23 cellular contexts compared by ENCODE assay signal in genomic region chr17:72713701-72714100, GRCh38.
DNase-seq lines count a peak whose midpoint lies in the region; ATAC-seq, FAIRE-seq and TF ChIP-seq lines count a peak whose summit lies in the region.
"Had no signal": no experiment of that assay in that cellular context is flagged by ENCODE, and none has a peak within 500 bp of the region (broad histone marks: within the 10 kb centered on the region; RNA-seq: fewer than 3 reads in every experiment).

No MANE protein-coding gene starts in this region.

- no peak for DNase-seq in activated naive CD4-positive, alpha-beta T cell treated with anti-CD3 and anti-CD28 coated beads, Interleukin-2, amount 10 ng/mL, durations not matched to agents 7 days and 5 days
- DNase-seq in activated naive CD4-positive, alpha-beta T cell treated with Interleukin-2 at 50 U/mL for 16 hours, result no peak
- DNase-seq in natural killer cell treated with Interleukin-12 subunit alpha and Interleukin-12 subunit beta and Interleukin-15 and Interleukin-18, amount 100 ng/mL, for 72 hours (ENCODE audit: low spot score), result peak; percentile 6
- DNase-seq in natural killer cell, result no peak
- no peak for DNase-seq in GM12878 (ENCODE audit: low read depth, low spot score)
- peak; percentile 16 for DNase-seq in posterior vena cava (ENCODE audit: low spot score)
- no peak for DNase-seq in activated CD8-positive, alpha-beta T cell treated with anti-CD3 and anti-CD28 coated beads for 36 hours
- DNase-seq in T-helper 1 cell, result no peak
- DNase-seq: ACHN; AML-193; BE2C; Calu3; CD4-positive, alpha-beta T cell; GF-D8; GM23248; H7; HCEC 1CT had no signal

- H3K4me3 ChIP-seq in GM12878, result no peak overlapping the region
- H3K4me3 ChIP-seq: BLaER1 treated with 17β-estradiol and CSF1 and Interleukin-3, amounts not matched to agents 10 nM and 100 nM; GM23248 had no signal

- TF ChIP-seq EP300 in GM12878 (IDR thresholded peaks at IDR 0.05; ENCODE audit: borderline replicate concordance in 1 of 2, control insufficient read depth in 1 of 2, low read depth in 2 of 2, low read length in 2 of 2), result no peak

- TF ChIP-seq CTCF in natural killer cell (IDR thresholded peaks at IDR 0.05), result no peak
- no peak for TF ChIP-seq CTCF in GM12878 (IDR thresholded peaks at IDR 0.05 in 2 of 3, conservative IDR thresholded peaks at IDR 0.05 in 1 of 3; ENCODE audit: control insufficient read depth in 2 of 3, extremely low read depth in 1 of 3, insufficient read depth in 1 of 3, low read depth in 3 of 3, low read length in 3 of 3)
- TF ChIP-seq CTCF in activated CD8-positive, alpha-beta T cell treated with anti-CD3 and anti-CD28 coated beads for 36 hours (IDR thresholded peaks at IDR 0.05), result no peak

- peak overlapping the region; percentile 49 for H3K27ac Mint-ChIP-seq in activated naive CD4-positive, alpha-beta T cell treated with anti-CD3 and anti-CD28 coated beads, Interleukin-2, amount 10 ng/mL, durations not matched to agents 7 days and 5 days
- no peak overlapping the region for H3K27ac Mint-ChIP-seq in natural killer cell treated with Interleukin-12 subunit alpha and Interleukin-12 subunit beta and Interleukin-15 and Interleukin-18, amount 100 ng/mL, for 72 hours
- H3K27ac Mint-ChIP-seq in natural killer cell, result no peak overlapping the region
- H3K27ac Mint-ChIP-seq in activated CD8-positive, alpha-beta T cell treated with anti-CD3 and anti-CD28 coated beads for 36 hours, result no peak overlapping the region
- H3K27ac Mint-ChIP-seq: CD4-positive, alpha-beta T cell had no signal

- no TSS peak for BruUV-seq in GM12878 (replicated peaks; lab: Mats Ljungman, UMichigan)

- H3K4me1 ChIP-seq in GM12878 (ENCODE audit: control insufficient read depth, insufficient read depth, low read length), result no peaks in the 10 kb centered on the region
- H3K4me1 ChIP-seq: BE2C had no signal

- peaks cover 35% of the 10 kb centered on the region for H3K9me3 Mint-ChIP-seq in activated naive CD4-positive, alpha-beta T cell treated with anti-CD3 and anti-CD28 coated beads, Interleukin-2, amount 10 ng/mL, durations not matched to agents 7 days and 5 days
- H3K9me3 Mint-ChIP-seq in natural killer cell treated with Interleukin-12 subunit alpha and Interleukin-12 subunit beta and Interleukin-15 and Interleukin-18, amount 100 ng/mL, for 72 hours, result no peaks in the 10 kb centered on the region
- H3K9me3 Mint-ChIP-seq in natural killer cell, result peaks cover 0 to 3% of the 10 kb centered on the region in 2 donors
- H3K9me3 Mint-ChIP-seq in activated CD8-positive, alpha-beta T cell treated with anti-CD3 and anti-CD28 coated beads for 36 hours, result peaks cover 14% of the 10 kb centered on the region

- H3K4me2 ChIP-seq in GM12878 (ENCODE audit: control insufficient read depth, insufficient read depth), result no peak overlapping the region

- H3K79me2 ChIP-seq in GM12878 (ENCODE audit: control insufficient read depth, insufficient read depth, low read length), result no peaks in the 10 kb centered on the region

- WGBS in GM12878 (ENCODE audit: insufficient coverage, insufficient replicate concordance, low lambda C conversion rate, missing lambda C conversion rate), result 77% methylated on average over 7 of the region's 7 CpGs

- no peaks in the 10 kb centered on the region for H3K9me3 ChIP-seq in GM12878 (replicated peaks; ENCODE audit: control insufficient read depth, insufficient read depth, low read length)
- H3K9me3 ChIP-seq: BE2C had no signal

- H3K27me3 Mint-ChIP-seq in activated naive CD4-positive, alpha-beta T cell treated with anti-CD3 and anti-CD28 coated beads, Interleukin-2, amount 10 ng/mL, durations not matched to agents 7 days and 5 days, result no peaks in the 10 kb centered on the region
- H3K27me3 Mint-ChIP-seq in natural killer cell treated with Interleukin-12 subunit alpha and Interleukin-12 subunit beta and Interleukin-15 and Interleukin-18, amount 100 ng/mL, for 72 hours, result no peaks in the 10 kb centered on the region
- H3K27me3 Mint-ChIP-seq in natural killer cell (ENCODE audit: low read depth in 2 of 2), result no peaks in the 10 kb centered on the region
- H3K27me3 Mint-ChIP-seq in activated CD8-positive, alpha-beta T cell treated with anti-CD3 and anti-CD28 coated beads for 36 hours, result no peaks in the 10 kb centered on the region
- H3K27me3 Mint-ChIP-seq: CD4-positive, alpha-beta T cell had no signal

- no peak overlapping the region for H3K27ac ChIP-seq in GM12878 (ENCODE audit: control insufficient read depth, insufficient read depth)
- H3K27ac ChIP-seq: 22Rv1; BLaER1 treated with 17β-estradiol and CSF1 and Interleukin-3, amounts not matched to agents 10 nM and 100 nM; GM23248 had no signal

- H4K20me1 ChIP-seq in GM12878 (ENCODE audit: control insufficient read depth, insufficient read depth), result no peaks in the 10 kb centered on the region
- H4K20me1 ChIP-seq: BLaER1 treated with 17β-estradiol and CSF1 and Interleukin-3, amounts not matched to agents 10 nM and 100 nM had no signal

- H3K36me3 ChIP-seq in GM12878 (ENCODE audit: control insufficient read depth in 2 of 2, insufficient read depth in 2 of 2, low read length in 1 of 2), result no peaks in the 10 kb centered on the region

- TF ChIP-seq RAD21 in GM12878 (IDR thresholded peaks at IDR 0.05; ENCODE audit: insufficient read depth, low read depth, low read length), result no peak

- in situ Hi-C loops in GM12878 (cut with MboI), result no loop called here

- CTCF ChIA-PET in activated naive CD4-positive, alpha-beta T cell treated with anti-CD3 and anti-CD28 coated beads, Interleukin-2, amount 10 ng/mL, durations not matched to agents 7 days and 5 days (lab: Charles Lee), result interaction anchor here (3.6 kb wide), 1 partner anchor 12 kb away, joined by 21 read pairs; no protein-coding TSS in a partner anchor
- CTCF ChIA-PET in GM12878 (lab: Yijun Ruan, JAX), result interaction anchor here (0.9 to 4.9 kb wide), 2 partner anchors 13 to 157 kb away, joined by 3 to 48 read pairs; no protein-coding TSS in a partner anchor
- CTCF ChIA-PET in activated CD8-positive, alpha-beta T cell treated with anti-CD3 and anti-CD28 coated beads for 36 hours (lab: Charles Lee), result interaction anchor here (0.8 to 7.3 kb wide), 3 partner anchors 13 to 272 kb away, joined by 3 to 67 read pairs (median 7); no protein-coding TSS in a partner anchor

- peak; percentile 89 for FAIRE-seq in GM12878 (lab: Jason Lieb, UNC)
- FAIRE-seq: A204.1, GM12892, H1 had no signal

- peaks cover 53% of the 10 kb centered on the region for H3K36me3 Mint-ChIP-seq in activated naive CD4-positive, alpha-beta T cell treated with anti-CD3 and anti-CD28 coated beads, Interleukin-2, amount 10 ng/mL, durations not matched to agents 7 days and 5 days
- no peaks in the 10 kb centered on the region for H3K36me3 Mint-ChIP-seq in natural killer cell treated with Interleukin-12 subunit alpha and Interleukin-12 subunit beta and Interleukin-15 and Interleukin-18, amount 100 ng/mL, for 72 hours
- no peaks in the 10 kb centered on the region for H3K36me3 Mint-ChIP-seq in natural killer cell
- peaks cover 26% of the 10 kb centered on the region for H3K36me3 Mint-ChIP-seq in activated CD8-positive, alpha-beta T cell treated with anti-CD3 and anti-CD28 coated beads for 36 hours (ENCODE audit: low read depth)

- intact Hi-C loops in natural killer cell (cut with micrococcal nuclease) (no loop called here), GM12878 (cut with micrococcal nuclease; ENCODE audit: unreplicated experiment) (no loop called here), posterior vena cava (cut with DNase I) (no loop called here)
- intact Hi-C loops in activated CD8-positive, alpha-beta T cell treated with anti-CD3 and anti-CD28 coated beads for 36 hours (cut with micrococcal nuclease), result no loop called here

- no peak for ATAC-seq in natural killer cell treated with Interleukin-12 subunit alpha and Interleukin-12 subunit beta and Interleukin-15 and Interleukin-18, amount 100 ng/mL, for 72 hours
- ATAC-seq in natural killer cell (no peak), GM12878 (no peak)
- no peak for ATAC-seq in activated CD8-positive, alpha-beta T cell treated with anti-CD3 and anti-CD28 coated beads for 36 hours

- no peaks in the 10 kb centered on the region for H3K27me3 ChIP-seq in GM12878 (replicated peaks in 1 of 2; ENCODE audit: control insufficient read depth in 2 of 2, insufficient read depth in 2 of 2, low read length in 1 of 2)
- H3K27me3 ChIP-seq: BE2C; BLaER1 treated with 17β-estradiol and CSF1 and Interleukin-3, amounts not matched to agents 10 nM and 100 nM had no signal

- H3K9ac ChIP-seq in GM12878 (ENCODE audit: control insufficient read depth, insufficient read depth, low read length), result no peak overlapping the region
- H3K9ac ChIP-seq: BLaER1 treated with 17β-estradiol and CSF1 and Interleukin-3, amounts not matched to agents 10 nM and 100 nM; GM23248 had no signal

- TF ChIP-seq POLR2A in GM12878 (IDR thresholded peaks at IDR 0.05; ENCODE audit: low read depth, low read length), result no peak

- RAD21 ChIA-PET in GM12878 (lab: Charles Lee; ENCODE audit: unreplicated experiment), result interaction anchor here (0.7 to 2.2 kb wide), 4 partner anchors 12 to 157 kb away, joined by 3 to 6 read pairs (median 4); no protein-coding TSS in a partner anchor

- no peak overlapping the region for H3K4me3 Mint-ChIP-seq in activated naive CD4-positive, alpha-beta T cell treated with anti-CD3 and anti-CD28 coated beads, Interleukin-2, amount 10 ng/mL, durations not matched to agents 7 days and 5 days
- H3K4me3 Mint-ChIP-seq in natural killer cell treated with Interleukin-12 subunit alpha and Interleukin-12 subunit beta and Interleukin-15 and Interleukin-18, amount 100 ng/mL, for 72 hours, result no peak overlapping the region
- H3K4me3 Mint-ChIP-seq in natural killer cell, result no peak overlapping the region
- no peak overlapping the region for H3K4me3 Mint-ChIP-seq in activated CD8-positive, alpha-beta T cell treated with anti-CD3 and anti-CD28 coated beads for 36 hours
- H3K4me3 Mint-ChIP-seq: CD14-positive monocyte; CD4-positive, alpha-beta T cell had no signal

- POLR2A ChIA-PET in GM12878 (lab: Charles Lee), result no interaction called here
- POLR2A ChIA-PET in activated CD8-positive, alpha-beta T cell treated with anti-CD3 and anti-CD28 coated beads for 36 hours (lab: Charles Lee), result no interaction called here

- SMC1A ChIA-PET in GM12878 (lab: Charles Lee; ENCODE audit: uncharacterized antibody, unreplicated experiment), result interaction anchor here (1.9 to 2.3 kb wide), 2 partner anchors 11 to 157 kb away, joined by 6 to 8 read pairs; no protein-coding TSS in a partner anchor

- peaks cover 80% of the 10 kb centered on the region for H3K4me1 Mint-ChIP-seq in activated naive CD4-positive, alpha-beta T cell treated with anti-CD3 and anti-CD28 coated beads, Interleukin-2, amount 10 ng/mL, durations not matched to agents 7 days and 5 days
- peaks cover 7 to 16% of the 10 kb centered on the region in 2 donors for H3K4me1 Mint-ChIP-seq in natural killer cell treated with Interleukin-12 subunit alpha and Interleukin-12 subunit beta and Interleukin-15 and Interleukin-18, amount 100 ng/mL, for 72 hours (ENCODE audit: low read depth in 2 of 2)
- H3K4me1 Mint-ChIP-seq in natural killer cell, result peaks cover 5 to 13% of the 10 kb centered on the region in 2 donors
- H3K4me1 Mint-ChIP-seq in activated CD8-positive, alpha-beta T cell treated with anti-CD3 and anti-CD28 coated beads for 36 hours (ENCODE audit: low read depth), result peaks cover 20% of the 10 kb centered on the region

- H2AFZ ChIP-seq in GM12878 (ENCODE audit: control insufficient read depth, low read depth, low read length), result no peak overlapping the region
- H2AFZ ChIP-seq: GM23248 had no signal

Comparison
In these comparisons a context has a peak if more than half of its experiments do, and no peak if none do; other contexts are left out.
1. DNase-seq: peak in natural killer cell treated with Interleukin-12 subunit alpha and Interleukin-12 subunit beta and Interleukin-15 and Interleukin-18, amount 100 ng/mL, for 72 hours (single experiment) and posterior vena cava (single experiment); none in activated naive CD4-positive, alpha-beta T cell treated with anti-CD3 and anti-CD28 coated beads, Interleukin-2, amount 10 ng/mL, durations not matched to agents 7 days and 5 days (single experiment), activated naive CD4-positive, alpha-beta T cell treated with Interleukin-2 at 50 U/mL for 16 hours (single experiment), natural killer cell (single experiment), GM12878 (single experiment), activated CD8-positive, alpha-beta T cell treated with anti-CD3 and anti-CD28 coated beads for 36 hours (single experiment) and T-helper 1 cell (0 of 5).